27 cellular contexts compared by ENCODE assay signal in the genomic region with DNA sequence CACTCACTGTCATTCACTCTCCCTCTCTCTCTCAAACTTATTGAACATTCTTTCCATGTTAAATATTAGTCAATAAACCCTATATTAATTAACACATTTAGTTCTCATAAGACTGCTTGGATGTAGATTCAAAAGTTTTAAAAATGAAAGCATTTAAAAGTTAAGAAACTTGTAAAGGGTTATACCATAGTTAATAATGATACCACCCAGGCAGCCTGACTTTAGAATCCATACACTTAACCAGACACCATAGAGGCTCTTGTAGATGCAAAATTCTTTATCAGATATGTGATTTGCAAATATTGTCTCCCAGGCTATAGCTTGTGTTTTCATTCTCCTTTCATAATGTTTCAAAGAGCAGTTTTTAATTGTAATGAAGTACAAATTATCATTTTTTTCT.
"Had no signal": no experiment of that assay in that cellular context is flagged by ENCODE, and none has a peak within 500 bp of the region (broad histone marks: within the 10 kb centered on the region; RNA-seq: fewer than 3 reads in every experiment).

No MANE protein-coding gene starts in this region.

- H3K27me3 ChIP-seq: ascending aorta, cardiac muscle cell, SJCRH30 had no signal

- H3K9ac ChIP-seq: SK-N-SH had no signal

- H3K36me3 ChIP-seq: ascending aorta, cardiac muscle cell, SJCRH30 had no signal

- H3K4me2 ChIP-seq: SK-N-SH had no signal

- ATAC-seq: activated naive CD4-positive, alpha-beta T cell treated with anti-CD3 and anti-CD28 coated beads, Interleukin-2, amount 50 U/mL, for 72 hours; activated naive CD8-positive, alpha-beta T cell treated with anti-CD3 and anti-CD28 coated beads, Interleukin-2, amount 50 U/mL, for 24 hours; activated T-cell treated with anti-CD3 and anti-CD28 coated beads, Interleukin-2, amount 50 U/mL, for 4 hours; PC-3 had no signal

- H3K4me1 ChIP-seq: ascending aorta, SJCRH30 had no signal

- H3K27ac ChIP-seq: ascending aorta, cardiac muscle cell, SJCRH30, VCaP had no signal

- H3K4me3 ChIP-seq: ascending aorta, cardiac muscle cell, SJCRH30 had no signal

- DNase-seq: activated CD4-positive, alpha-beta memory T cell treated with anti-CD3 and anti-CD28 coated beads for 36 hours; activated CD4-positive, alpha-beta T cell treated with anti-CD3 and anti-CD28 coated beads, Interleukin-2, amount 10 ng/mL, durations not matched to agents 7 days and 5 days; activated CD4-positive, CD25-positive, alpha-beta regulatory T cell; activated CD8-positive, alpha-beta memory T cell treated with anti-CD3 and anti-CD28 coated beads for 24 hours; activated effector memory CD4-positive, alpha-beta T cell treated with anti-CD3 and anti-CD28 coated beads, Interleukin-2, amount 50 U/mL, for 16 hours; activated naive CD4-positive, alpha-beta T cell treated with Interleukin-2 at 50 U/mL for 16 hours; activated naive CD8-positive, alpha-beta T cell treated with anti-CD3 and anti-CD28 coated beads, Interleukin-2, amount 50 U/mL, for 24 hours; activated T-cell treated with anti-CD3 and anti-CD28 coated beads, Interleukin-2, amount 50 U/mL, for 4 hours; amniotic stem cell; Karpas-422; NCI-H1105; NCI-H1436; NCI-H1694 treated with DMSO at 0.1 percent for 48 hours; NCI-H2029 treated with DMSO at 0.1 percent for 48 hours; NCI-H345; NCI-H510A; NCI-H526 treated with DMSO at 0.1 percent for 48 hours; PC-3; Right ventricle myocardium superior; RPMI8226; SJCRH30; SK-N-SH; T-helper 1 cell had no signal
